Comparison of ENCODE assay signal across 37 cellular contexts in the genomic region with DNA sequence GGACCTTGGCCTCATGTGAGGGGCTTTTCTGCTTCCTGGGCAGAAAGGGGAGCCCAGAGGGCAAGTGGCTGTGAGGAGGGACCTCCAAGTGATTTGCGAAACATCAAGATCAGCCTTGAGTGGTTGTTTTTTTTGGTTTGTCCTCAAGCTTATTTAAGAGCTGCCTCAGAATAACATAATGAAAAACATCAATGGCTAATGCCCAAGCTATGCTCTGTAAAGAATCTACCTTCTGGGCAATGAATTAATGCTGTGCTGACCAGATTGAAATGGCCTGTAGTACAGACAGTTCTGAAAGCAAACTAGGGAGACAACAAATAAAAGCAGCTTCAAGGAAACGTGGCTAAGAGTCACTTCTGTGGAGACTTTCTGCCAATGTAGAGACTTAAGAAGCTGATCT. TPM values are rescaled to one million over a fixed set of nuclear protein-coding genes. Genes with fewer than 3 reads are reported as not detected.
"Had no signal": no experiment of that assay in that cellular context is flagged by ENCODE, and none has a peak within 500 bp of the region (broad histone marks: within the 10 kb centered on the region; RNA-seq: fewer than 3 reads in every experiment).

No MANE protein-coding gene starts in this region.

- H3K9me3 Mint-ChIP-seq: activated naive CD4-positive, alpha-beta T cell treated with anti-CD3 and anti-CD28 coated beads, Interleukin-2, amount 50 U/mL, for 24 hours; central memory CD8-positive, alpha-beta T cell had no signal

- H3K27ac ChIP-seq: adrenal gland, cardiac muscle cell, WERI-Rb-1 had no signal

- H3K27ac Mint-ChIP-seq: activated CD4-positive, alpha-beta memory T cell treated with anti-CD3 and anti-CD28 coated beads, Interleukin-2, amount 10 ng/mL, durations not matched to agents 7 days and 5 days; activated CD4-positive, alpha-beta T cell treated with anti-CD3 and anti-CD28 coated beads for 36 hours; activated CD4-positive, alpha-beta T cell treated with anti-CD3 and anti-CD28 coated beads, Interleukin-2, amount 10 ng/mL, durations not matched to agents 7 days and 5 days; activated CD8-positive, alpha-beta memory T cell treated with anti-CD3 and anti-CD28 coated beads, Interleukin-2, amount 10 ng/mL, durations not matched to agents 7 days and 5 days; activated CD8-positive, alpha-beta T cell treated with anti-CD3 and anti-CD28 coated beads, Interleukin-2, amount 10 ng/mL, durations not matched to agents 7 days and 5 days; activated naive CD4-positive, alpha-beta T cell treated with anti-CD3 and anti-CD28 coated beads, Interleukin-2, amount 10 ng/mL, durations not matched to agents 7 days and 5 days; activated naive CD4-positive, alpha-beta T cell treated with anti-CD3 and anti-CD28 coated beads, Interleukin-2, amount 50 U/mL, for 24 hours; activated naive CD8-positive, alpha-beta T cell; activated naive CD8-positive, alpha-beta T cell treated with anti-CD3 and anti-CD28 coated beads, Interleukin-2, amount 10 ng/mL, durations not matched to agents 7 days and 5 days; activated naive CD8-positive, alpha-beta T cell treated with anti-CD3 and anti-CD28 coated beads, Interleukin-2, amount 50 U/mL, for 24 hours; activated T-cell treated with anti-CD3 and anti-CD28 coated beads, Interleukin-2, amount 50 U/mL, for 24 hours; activated T-helper 2 cell treated with anti-CD3 and anti-CD28 coated beads, Interferon-gamma antibody, Interleukin-2, Interleukin-4, amounts not matched to agents 10 μg/mL and 5 μg/mL and 100 μg/mL, durations not matched to agents 14 hours and 24 hours and 36 hours; brain; T-helper 1 cell treated with Interleukin-12 subunit alpha and Interleukin-12 subunit beta and Interleukin-4 antibody, amounts not matched to agents 30 μg/mL and 1 μg/mL, for 36 hours; T-helper 2 cell treated with Interferon-gamma antibody and Interleukin-4, amounts not matched to agents 5 μg/mL and 100 μg/mL, for 36 hours had no signal

- H3K36me3 ChIP-seq: adrenal gland, cardiac muscle cell, WERI-Rb-1 had no signal

- ATAC-seq: activated CD4-positive, alpha-beta T cell treated with anti-CD3 and anti-CD28 coated beads for 36 hours; activated CD4-positive, CD25-positive, alpha-beta regulatory T cell treated with anti-CD3 and anti-CD28 coated beads, Interleukin-2, amount 50 U/mL, for 24 hours; activated CD8-positive, alpha-beta memory T cell treated with anti-CD3 and anti-CD28 coated beads, Interleukin-2, amount 10 ng/mL, durations not matched to agents 7 days and 5 days; activated CD8-positive, alpha-beta T cell treated with anti-CD3 and anti-CD28 coated beads, Interleukin-2, amount 10 ng/mL, durations not matched to agents 7 days and 5 days; activated naive CD8-positive, alpha-beta T cell treated with anti-CD3 and anti-CD28 coated beads, Interleukin-2, amount 50 U/mL, for 24 hours; WTC11 had no signal

- DNase-seq: activated CD4-positive, alpha-beta memory T cell treated with anti-CD3 and anti-CD28 coated beads, Interleukin-2, amount 10 ng/mL, durations not matched to agents 7 days and 5 days; activated CD4-positive, alpha-beta T cell treated with anti-CD3 and anti-CD28 coated beads for 1 hour; activated CD4-positive, alpha-beta T cell treated with anti-CD3 and anti-CD28 coated beads for 36 hours; activated CD4-positive, alpha-beta T cell treated with anti-CD3 and anti-CD28 coated beads for 48 hours; activated CD4-positive, alpha-beta T cell treated with anti-CD3 and anti-CD28 coated beads, Interleukin-2, amount 10 ng/mL, durations not matched to agents 7 days and 5 days; activated CD4-positive, alpha-beta T cell treated with anti-CD3 and anti-CD28 coated beads, Interleukin-2, amount 50 U/mL, for 48 hours; activated CD4-positive, CD25-positive, alpha-beta regulatory T cell; activated CD8-positive, alpha-beta memory T cell treated with anti-CD3 and anti-CD28 coated beads for 24 hours; activated CD8-positive, alpha-beta memory T cell treated with anti-CD3 and anti-CD28 coated beads, Interleukin-2, amount 10 ng/mL, durations not matched to agents 7 days and 5 days; activated CD8-positive, alpha-beta memory T cell treated with anti-CD3 and anti-CD28 coated beads, Interleukin-2, amount 50 U/mL, for 48 hours; activated CD8-positive, alpha-beta T cell treated with anti-CD3 and anti-CD28 coated beads, Interleukin-2, amount 10 ng/mL, durations not matched to agents 7 days and 5 days; activated effector memory CD4-positive, alpha-beta T cell treated with Interleukin-2 at 50 U/mL for 16 hours; activated gamma-delta T cell; activated naive CD4-positive, alpha-beta T cell treated with anti-CD3 and anti-CD28 coated beads, Interleukin-2, amount 10 ng/mL, durations not matched to agents 7 days and 5 days; activated naive CD4-positive, alpha-beta T cell treated with Interleukin-2 at 50 U/mL for 16 hours; activated naive CD8-positive, alpha-beta T cell treated with anti-CD3 and anti-CD28 coated beads, Interleukin-2, amount 10 ng/mL, durations not matched to agents 7 days and 5 days; activated naive CD8-positive, alpha-beta T cell treated with anti-CD3 and anti-CD28 coated beads, Interleukin-2, amount 50 U/mL, for 24 hours; activated T-cell treated with anti-CD3 and anti-CD28 coated beads, Interleukin-2, amount 50 U/mL, for 24 hours; activated T-cell treated with anti-CD3 and anti-CD28 coated beads, Interleukin-2, amount 50 U/mL, for 48 hours; adrenal gland; amniotic stem cell; caudate nucleus; cerebellar nuclear complex; T-helper 1 cell; T-helper 2 cell; T-helper 9 cell; WERI-Rb-1 had no signal

- H3K4me3 Mint-ChIP-seq: activated CD4-positive, alpha-beta memory T cell treated with anti-CD3 and anti-CD28 coated beads, Interleukin-2, amount 10 ng/mL, durations not matched to agents 7 days and 5 days; activated CD4-positive, alpha-beta T cell treated with anti-CD3 and anti-CD28 coated beads for 36 hours; activated CD4-positive, alpha-beta T cell treated with anti-CD3 and anti-CD28 coated beads, Interleukin-2, amount 10 ng/mL, durations not matched to agents 7 days and 5 days; activated CD8-positive, alpha-beta memory T cell treated with anti-CD3 and anti-CD28 coated beads, Interleukin-2, amount 10 ng/mL, durations not matched to agents 7 days and 5 days; activated CD8-positive, alpha-beta T cell treated with anti-CD3 and anti-CD28 coated beads, Interleukin-2, amount 10 ng/mL, durations not matched to agents 7 days and 5 days; activated naive CD4-positive, alpha-beta T cell treated with anti-CD3 and anti-CD28 coated beads, Interleukin-2, amount 10 ng/mL, durations not matched to agents 7 days and 5 days; activated naive CD4-positive, alpha-beta T cell treated with anti-CD3 and anti-CD28 coated beads, Interleukin-2, amount 50 U/mL, for 24 hours; activated naive CD8-positive, alpha-beta T cell; activated naive CD8-positive, alpha-beta T cell treated with anti-CD3 and anti-CD28 coated beads, Interleukin-2, amount 10 ng/mL, durations not matched to agents 7 days and 5 days; activated naive CD8-positive, alpha-beta T cell treated with anti-CD3 and anti-CD28 coated beads, Interleukin-2, amount 50 U/mL, for 24 hours; activated T-cell treated with anti-CD3 and anti-CD28 coated beads, Interleukin-2, amount 50 U/mL, for 24 hours; brain; central memory CD8-positive, alpha-beta T cell; T-helper 1 cell treated with Interleukin-12 subunit alpha and Interleukin-12 subunit beta and Interleukin-4 antibody, amounts not matched to agents 30 μg/mL and 1 μg/mL, for 36 hours; T-helper 2 cell treated with Interferon-gamma antibody and Interleukin-4, amounts not matched to agents 5 μg/mL and 100 μg/mL, for 36 hours; WTC11 had no signal

- H3K4me3 ChIP-seq: adrenal gland, cardiac muscle cell had no signal

- H3K36me3 Mint-ChIP-seq: activated naive CD4-positive, alpha-beta T cell treated with anti-CD3 and anti-CD28 coated beads, Interleukin-2, amount 10 ng/mL, durations not matched to agents 7 days and 5 days; activated naive CD4-positive, alpha-beta T cell treated with anti-CD3 and anti-CD28 coated beads, Interleukin-2, amount 50 U/mL, for 24 hours; activated naive CD8-positive, alpha-beta T cell treated with anti-CD3 and anti-CD28 coated beads, Interleukin-2, amount 10 ng/mL, durations not matched to agents 7 days and 5 days; brain; WTC11 had no signal

- H3K9me3 ChIP-seq: adrenal gland had no signal

- H3K27me3 ChIP-seq: adrenal gland had no signal

- H3K4me1 ChIP-seq: adrenal gland had no signal

- H3K4me1 Mint-ChIP-seq: central memory CD8-positive, alpha-beta T cell had no signal

RNA-seq across cellular contexts. Expression of a gene that starts 8.3 kb away (rescaled TPM):
- total RNA-seq: cardiac muscle cell had no signal
